22 cellular contexts compared by ENCODE assay signal in genomic region chr6:11235062-11235461, GRCh38.
"Had no signal": no experiment of that assay in that cellular context is flagged by ENCODE, and none has a peak within 500 bp of the region (broad histone marks: within the 10 kb centered on the region; RNA-seq: fewer than 3 reads in every experiment).

No MANE protein-coding gene starts in this region.

- ATAC-seq: activated CD4-positive, alpha-beta T cell treated with anti-CD3 and anti-CD28 coated beads for 36 hours; Panc1; Right ventricle myocardium inferior had no signal

- H3K36me3 ChIP-seq: adrenal gland had no signal

- H3K4me3 ChIP-seq: adrenal gland had no signal

- H3K4me3 Mint-ChIP-seq: activated CD4-positive, alpha-beta T cell treated with anti-CD3 and anti-CD28 coated beads for 36 hours; activated naive CD8-positive, alpha-beta T cell treated with anti-CD3 and anti-CD28 coated beads, Interleukin-2, amount 10 ng/mL, durations not matched to agents 7 days and 5 days had no signal

- H3K9me3 ChIP-seq: adrenal gland, SK-N-SH had no signal

- H3K27me3 Mint-ChIP-seq: activated CD4-positive, alpha-beta T cell treated with anti-CD3 and anti-CD28 coated beads for 36 hours; activated naive CD8-positive, alpha-beta T cell treated with anti-CD3 and anti-CD28 coated beads, Interleukin-2, amount 10 ng/mL, durations not matched to agents 7 days and 5 days had no signal

- H3K9me3 Mint-ChIP-seq: activated naive CD8-positive, alpha-beta T cell treated with anti-CD3 and anti-CD28 coated beads, Interleukin-2, amount 10 ng/mL, durations not matched to agents 7 days and 5 days had no signal

- H3K27ac ChIP-seq: adrenal gland, VCaP had no signal

- H3K27me3 ChIP-seq: adrenal gland had no signal

- DNase-seq: activated CD4-positive, alpha-beta T cell treated with anti-CD3 and anti-CD28 coated beads for 36 hours; activated naive CD4-positive, alpha-beta T cell treated with anti-CD3 and anti-CD28 coated beads, Interleukin-2, amount 50 U/mL, for 16 hours; activated naive CD8-positive, alpha-beta T cell treated with anti-CD3 and anti-CD28 coated beads, Interleukin-2, amount 10 ng/mL, durations not matched to agents 7 days and 5 days; activated T-cell treated with anti-CD3 and anti-CD28 coated beads for 4 hours; activated T-cell treated with anti-CD3 and anti-CD28 coated beads, Interleukin-2, amount 50 U/mL, for 48 hours; adrenal gland; anterior cingulate cortex; KG1; NCI-H1092; NCI-H1417; NCI-H1930; NCI-H2171 treated with DMSO at 0.1 percent for 48 hours; NCI-H226; NCI-H510A; NCI-H526 treated with DMSO at 0.1 percent for 48 hours; OCI-M1; RPMI8226; SK-N-SH; T-helper 2 cell had no signal
